In the genomic region with DNA sequence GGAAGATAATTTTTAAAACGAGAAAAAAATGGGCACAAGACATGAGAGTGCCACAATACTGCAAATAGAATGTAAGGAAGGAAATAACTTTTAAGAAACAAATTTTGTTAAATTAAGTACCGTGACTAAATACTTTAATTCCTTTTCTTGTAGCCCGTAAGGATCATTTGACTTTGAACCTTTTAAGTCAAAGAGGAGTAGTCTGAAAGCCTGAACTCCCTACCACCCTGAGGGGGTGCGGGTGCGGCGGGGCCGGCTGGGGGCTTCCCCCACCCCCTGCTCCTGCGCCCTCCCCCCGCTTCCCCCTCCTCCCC, we compare ENCODE assay signal across 9 cellular contexts. TPM values are rescaled to one million over a fixed set of nuclear protein-coding genes. Genes with fewer than 3 reads are reported as not detected.
DNase-seq lines count a peak whose midpoint lies in the region; ATAC-seq, FAIRE-seq and TF ChIP-seq lines count a peak whose summit lies in the region.
"Had no signal": no experiment of that assay in that cellular context is flagged by ENCODE, and none has a peak within 500 bp of the region (broad histone marks: within the 10 kb centered on the region; RNA-seq: fewer than 3 reads in every experiment).

No MANE protein-coding gene starts in this region.

- H3K9me3 ChIP-seq in OCI-LY3 (ENCODE audit: insufficient read depth, low read length) (no peaks in the 10 kb centered on the region), neural cell (ENCODE audit: low read length) (no peaks in the 10 kb centered on the region)

- no peaks in the 10 kb centered on the region for H3K27me3 ChIP-seq in OCI-LY3 (ENCODE audit: low read depth, low read length)
- peaks cover 4% of the 10 kb centered on the region for H3K27me3 ChIP-seq in neural cell (ENCODE audit: insufficient read depth, low read depth, low read length)

- peak; percentile 4 for FAIRE-seq in endometrium (lab: Jason Lieb, UNC)

- TF ChIP-seq CTCF in AG04449 (IDR thresholded peaks at IDR 0.05; ENCODE audit: insufficient read depth, low read length, missing control alignments) (no peak), OCI-LY3 (IDR thresholded peaks at IDR 0.05; ENCODE audit: low read depth, low read length) (no peak), neural cell (IDR thresholded peaks at IDR 0.05; ENCODE audit: poor library complexity, severe bottlenecking) (no peak)

- peaks cover 10% of the 10 kb centered on the region; the same call in 1 of the 2 replicates for H3K4me1 ChIP-seq in OCI-LY3 (ENCODE audit: low read length)

- TF ChIP-seq EP300 in neural cell (conservative IDR thresholded peaks at IDR 0.05; ENCODE audit: poor library complexity, severe bottlenecking): no peak

- H3K27ac ChIP-seq in OCI-LY3 (ENCODE audit: low read length) (peak overlapping the region; percentile 32; the same call in 1 of the 2 replicates), neural cell (ENCODE audit: low read length) (no peak overlapping the region)

- H3K36me3 ChIP-seq in OCI-LY3 (replicated peaks; ENCODE audit: low read depth, low read length) (no peaks in the 10 kb centered on the region), neural cell (ENCODE audit: insufficient read depth, low read length) (no peaks in the 10 kb centered on the region)

- H4K20me1 ChIP-seq in OCI-LY3 (ENCODE audit: insufficient read depth, low read length): 0 out of 2 replicates have a peak, but pooled peaks cover 2% of the 10 kb centered on the region
- no peaks in the 10 kb centered on the region for H4K20me1 ChIP-seq in neural cell (ENCODE audit: insufficient read depth)

- peak overlapping the region; percentile 72 for H3K4me3 ChIP-seq in AG04449 (ENCODE audit: low read depth, low read length)
- H3K4me3 ChIP-seq in OCI-LY3 (ENCODE audit: low read length): peak overlapping the region; percentile 90
- peak overlapping the region; percentile 69 for H3K4me3 ChIP-seq in neural cell (ENCODE audit: low read length)

- DNase-seq in AG04449 (ENCODE audit: low read depth, low spot score) (no peak), GM03348 (ENCODE audit: low spot score) (no peak), NCI-H1417 treated with DMSO at 0.1 percent for 48 hours (lab: John Stamatoyannopoulos, UW) (no peak), NCI-H510A treated with DMSO at 0.1 percent for 48 hours (lab: John Stamatoyannopoulos, UW) (no peak)
- DNase-seq: NCI-H1436 had no signal

- H2AFZ ChIP-seq in OCI-LY3 (ENCODE audit: low read depth, low read length) (peak overlapping the region; percentile 5; the same call in 1 of the 2 replicates), neural cell (ENCODE audit: low read depth, low read length) (no peak overlapping the region)

- H3K9ac ChIP-seq in OCI-LY3 (ENCODE audit: low read length): peak overlapping the region; percentile 65
- H3K9ac ChIP-seq in neural cell (ENCODE audit: low read length): no peak overlapping the region

- H3K79me2 ChIP-seq in OCI-LY3 (ENCODE audit: low read length) (peaks cover 25% of the 10 kb centered on the region), neural cell (replicated peaks; ENCODE audit: insufficient read depth, low read length) (peaks cover 9% of the 10 kb centered on the region)

- CTCF ChIA-PET in AG04449 (lab: Yijun Ruan, JAX): no interaction called here

- H3K9me2 ChIP-seq in neural cell (ENCODE audit: insufficient read depth, low read length): no peaks in the 10 kb centered on the region

- H3F3A ChIP-seq in neural cell (ENCODE audit: insufficient read depth, low read length, poor library complexity, severe bottlenecking): peaks cover 2% of the 10 kb centered on the region

- TF ChIP-seq RAD21 in neural cell (conservative IDR thresholded peaks at IDR 0.05): no peak

- H3K4me2 ChIP-seq in OCI-LY3 (ENCODE audit: low read length) (peak overlapping the region; percentile 72), neural cell (ENCODE audit: low read length) (no peak overlapping the region)

- POLR2A ChIA-PET in AG04449 (lab: Yijun Ruan, JAX): no interaction called here

- no peak for ATAC-seq in HG03521 (IDR thresholded peaks at IDR 0.05; ENCODE audit: unreplicated experiment)

TF ChIP-seq in neural cell, 6 proteins besides CTCF, POLR2A, EP300 and RAD21:
- TF ChIP-seq TAF1 (IDR thresholded peaks at IDR 0.05; ENCODE audit: low read depth) (no peak), SMC3 (conservative IDR thresholded peaks at IDR 0.05; ENCODE audit: poor library complexity) (no peak), POLR2AphosphoS5 (IDR thresholded peaks at IDR 0.05) (no peak), EZH2 (IDR thresholded peaks at IDR 0.05; ENCODE audit: borderline replicate concordance, insufficient read depth, low read length, poor library complexity, severe bottlenecking) (no peak), MXI1 (conservative IDR thresholded peaks at IDR 0.05; ENCODE audit: poor library complexity, severe bottlenecking) (no peak)
- TF ChIP-seq, protein P1, sequence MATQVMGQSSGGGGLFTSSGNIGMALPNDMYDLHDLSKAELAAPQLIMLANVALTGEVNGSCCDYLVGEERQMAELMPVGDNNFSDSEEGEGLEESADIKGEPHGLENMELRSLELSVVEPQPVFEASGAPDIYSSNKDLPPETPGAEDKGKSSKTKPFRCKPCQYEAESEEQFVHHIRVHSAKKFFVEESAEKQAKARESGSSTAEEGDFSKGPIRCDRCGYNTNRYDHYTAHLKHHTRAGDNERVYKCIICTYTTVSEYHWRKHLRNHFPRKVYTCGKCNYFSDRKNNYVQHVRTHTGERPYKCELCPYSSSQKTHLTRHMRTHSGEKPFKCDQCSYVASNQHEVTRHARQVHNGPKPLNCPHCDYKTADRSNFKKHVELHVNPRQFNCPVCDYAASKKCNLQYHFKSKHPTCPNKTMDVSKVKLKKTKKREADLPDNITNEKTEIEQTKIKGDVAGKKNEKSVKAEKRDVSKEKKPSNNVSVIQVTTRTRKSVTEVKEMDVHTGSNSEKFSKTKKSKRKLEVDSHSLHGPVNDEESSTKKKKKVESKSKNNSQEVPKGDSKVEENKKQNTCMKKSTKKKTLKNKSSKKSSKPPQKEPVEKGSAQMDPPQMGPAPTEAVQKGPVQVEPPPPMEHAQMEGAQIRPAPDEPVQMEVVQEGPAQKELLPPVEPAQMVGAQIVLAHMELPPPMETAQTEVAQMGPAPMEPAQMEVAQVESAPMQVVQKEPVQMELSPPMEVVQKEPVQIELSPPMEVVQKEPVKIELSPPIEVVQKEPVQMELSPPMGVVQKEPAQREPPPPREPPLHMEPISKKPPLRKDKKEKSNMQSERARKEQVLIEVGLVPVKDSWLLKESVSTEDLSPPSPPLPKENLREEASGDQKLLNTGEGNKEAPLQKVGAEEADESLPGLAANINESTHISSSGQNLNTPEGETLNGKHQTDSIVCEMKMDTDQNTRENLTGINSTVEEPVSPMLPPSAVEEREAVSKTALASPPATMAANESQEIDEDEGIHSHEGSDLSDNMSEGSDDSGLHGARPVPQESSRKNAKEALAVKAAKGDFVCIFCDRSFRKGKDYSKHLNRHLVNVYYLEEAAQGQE (IDR thresholded peaks at IDR 0.05; ENCODE audit: borderline replicate concordance): no peak

RNA-seq across cellular contexts. Expression of a gene that starts 0.2 kb away (rescaled TPM):
- polyA plus RNA-seq in neural cell: 2.3 and 2.8 TPM in 2 replicates
- 5.6 and 6.6 TPM in 2 replicates for polyA minus RNA-seq in neural cell
